ENCODE assay signal across 29 cellular contexts in the genomic region with DNA sequence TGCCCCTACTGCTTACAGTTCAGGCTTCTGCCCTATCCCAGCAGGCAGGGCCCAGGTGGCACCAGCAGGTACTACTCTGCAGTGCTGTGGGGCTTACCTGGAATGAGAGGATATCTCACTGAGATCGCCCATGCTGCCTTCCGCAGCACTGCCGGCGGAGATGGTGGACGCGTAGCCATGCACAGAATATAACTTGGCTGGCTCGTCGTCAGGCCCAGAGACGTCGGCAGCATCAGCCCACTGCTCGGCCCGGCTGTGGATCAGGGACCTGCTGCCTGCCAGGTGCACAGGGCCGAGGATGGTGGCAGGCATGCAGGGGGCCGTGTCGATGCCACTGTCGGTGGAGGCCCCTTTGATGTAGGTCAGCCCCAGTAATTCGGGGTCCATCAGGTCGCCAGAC.
"Had no signal": no experiment of that assay in that cellular context is flagged by ENCODE, and none has a peak within 500 bp of the region (broad histone marks: within the 10 kb centered on the region; RNA-seq: fewer than 3 reads in every experiment).

No MANE protein-coding gene starts in this region.

- H3K4me1 Mint-ChIP-seq: activated B cell treated with CpG ODN at 0.5 μM for 24 hours; activated CD8-positive, alpha-beta memory T cell treated with anti-CD3 and anti-CD28 coated beads, Interleukin-2, amount 10 ng/mL, durations not matched to agents 7 days and 5 days; activated naive CD4-positive, alpha-beta T cell treated with anti-CD3 and anti-CD28 coated beads, Interleukin-2, amount 50 U/mL, for 24 hours had no signal

- H3K27me3 Mint-ChIP-seq: activated B cell treated with CpG ODN at 0.5 μM for 24 hours; activated CD8-positive, alpha-beta memory T cell treated with anti-CD3 and anti-CD28 coated beads, Interleukin-2, amount 10 ng/mL, durations not matched to agents 7 days and 5 days; activated naive CD4-positive, alpha-beta T cell treated with anti-CD3 and anti-CD28 coated beads, Interleukin-2, amount 50 U/mL, for 24 hours; activated naive CD8-positive, alpha-beta T cell treated with anti-CD3 and anti-CD28 coated beads for 36 hours; activated naive CD8-positive, alpha-beta T cell treated with anti-CD3 and anti-CD28 coated beads, Interleukin-2, amount 50 U/mL, for 24 hours had no signal

- H3K27me3 ChIP-seq: adrenal gland, body of pancreas, foreskin keratinocyte, gastrocnemius medialis, heart left ventricle had no signal

- H3K4me3 ChIP-seq: adrenal gland, body of pancreas, gastrocnemius medialis, heart left ventricle had no signal

- FAIRE-seq: colon had no signal

- H3K36me3 Mint-ChIP-seq: activated CD8-positive, alpha-beta memory T cell treated with anti-CD3 and anti-CD28 coated beads, Interleukin-2, amount 10 ng/mL, durations not matched to agents 7 days and 5 days; activated naive CD4-positive, alpha-beta T cell treated with anti-CD3 and anti-CD28 coated beads, Interleukin-2, amount 50 U/mL, for 24 hours had no signal

- H3K9me3 ChIP-seq: adrenal gland, body of pancreas, gastrocnemius medialis, heart left ventricle had no signal

- ATAC-seq: activated CD4-positive, CD25-positive, alpha-beta regulatory T cell treated with anti-CD3 and anti-CD28 coated beads, Interleukin-2, amount 50 U/mL, for 24 hours; activated CD8-positive, alpha-beta memory T cell treated with anti-CD3 and anti-CD28 coated beads, Interleukin-2, amount 10 ng/mL, durations not matched to agents 7 days and 5 days; activated CD8-positive, alpha-beta T cell treated with anti-CD3 and anti-CD28 coated beads, Interleukin-2, amount 10 ng/mL, durations not matched to agents 7 days and 5 days; activated naive CD8-positive, alpha-beta T cell treated with anti-CD3 and anti-CD28 coated beads, Interleukin-2, amount 50 U/mL, for 24 hours; body of pancreas; esophagus mucosa; foreskin keratinocyte; gastrocnemius medialis had no signal

- H3K36me3 ChIP-seq: adrenal gland had no signal

- DNase-seq: activated B cell treated with CpG ODN at 0.5 μM for 24 hours; activated CD4-positive, alpha-beta T cell treated with anti-CD3 and anti-CD28 coated beads for 48 hours; activated CD4-positive, alpha-beta T cell treated with anti-CD3 and anti-CD28 coated beads, Interleukin-2, amount 50 U/mL, for 1 hour; activated CD4-positive, alpha-beta T cell treated with anti-CD3 and anti-CD28 coated beads, Interleukin-2, amount 50 U/mL, for 48 hours; activated CD8-positive, alpha-beta memory T cell treated with anti-CD3 and anti-CD28 coated beads, Interleukin-2, amount 10 ng/mL, durations not matched to agents 7 days and 5 days; activated CD8-positive, alpha-beta memory T cell treated with anti-CD3 and anti-CD28 coated beads, Interleukin-2, amount 50 U/mL, for 4 hours; activated CD8-positive, alpha-beta T cell treated with anti-CD3 and anti-CD28 coated beads, Interleukin-2, amount 10 ng/mL, durations not matched to agents 7 days and 5 days; activated effector memory CD4-positive, alpha-beta T cell treated with anti-CD3 and anti-CD28 coated beads, Interleukin-2, amount 50 U/mL, for 16 hours; activated naive CD4-positive, alpha-beta T cell treated with anti-CD3 and anti-CD28 coated beads for 36 hours; activated naive CD8-positive, alpha-beta T cell treated with anti-CD3 and anti-CD28 coated beads for 36 hours; activated naive CD8-positive, alpha-beta T cell treated with anti-CD3 and anti-CD28 coated beads, Interleukin-2, amount 50 U/mL, for 24 hours; activated T-cell treated with anti-CD3 and anti-CD28 coated beads, Interleukin-2, amount 50 U/mL, for 1 hour; activated T-cell treated with anti-CD3 and anti-CD28 coated beads, Interleukin-2, amount 50 U/mL, for 48 hours; adrenal gland; aorta; body of pancreas; effector CD8-positive, alpha-beta T cell; foreskin keratinocyte; gastrocnemius medialis; glutamatergic neuron; heart left ventricle; T-helper 2 cell had no signal

- H3K4me1 ChIP-seq: body of pancreas, foreskin keratinocyte, gastrocnemius medialis had no signal

- H3K27ac Mint-ChIP-seq: activated B cell treated with CpG ODN at 0.5 μM for 24 hours; activated CD8-positive, alpha-beta memory T cell treated with anti-CD3 and anti-CD28 coated beads, Interleukin-2, amount 10 ng/mL, durations not matched to agents 7 days and 5 days; activated CD8-positive, alpha-beta T cell treated with anti-CD3 and anti-CD28 coated beads, Interleukin-2, amount 10 ng/mL, durations not matched to agents 7 days and 5 days; activated naive CD4-positive, alpha-beta T cell treated with anti-CD3 and anti-CD28 coated beads for 36 hours; activated naive CD4-positive, alpha-beta T cell treated with anti-CD3 and anti-CD28 coated beads, Interleukin-2, amount 50 U/mL, for 24 hours; activated naive CD8-positive, alpha-beta T cell treated with anti-CD3 and anti-CD28 coated beads for 36 hours; activated naive CD8-positive, alpha-beta T cell treated with anti-CD3 and anti-CD28 coated beads, Interleukin-2, amount 50 U/mL, for 24 hours; activated T-helper 1 cell treated with anti-CD3 and anti-CD28 coated beads, Interleukin-12 subunit alpha, Interleukin-12 subunit beta, Interleukin-2, Interleukin-4 antibody, amounts not matched to agents 30 ng/mL and 10 ng/mL and 1 ng/mL, durations not matched to agents 14 hours and 24 hours and 36 hours; activated T-helper 2 cell treated with anti-CD3 and anti-CD28 coated beads, Interferon-gamma antibody, Interleukin-2, Interleukin-4, amounts not matched to agents 10 μg/mL and 5 μg/mL and 100 μg/mL, durations not matched to agents 14 hours and 24 hours and 36 hours had no signal

- H3K9me3 Mint-ChIP-seq: activated B cell treated with CpG ODN at 0.5 μM for 24 hours; activated naive CD4-positive, alpha-beta T cell treated with anti-CD3 and anti-CD28 coated beads for 36 hours; activated naive CD4-positive, alpha-beta T cell treated with anti-CD3 and anti-CD28 coated beads, Interleukin-2, amount 50 U/mL, for 24 hours; activated naive CD8-positive, alpha-beta T cell treated with anti-CD3 and anti-CD28 coated beads for 36 hours; activated naive CD8-positive, alpha-beta T cell treated with anti-CD3 and anti-CD28 coated beads, Interleukin-2, amount 50 U/mL, for 24 hours; activated T-helper 1 cell treated with anti-CD3 and anti-CD28 coated beads, Interleukin-12 subunit alpha, Interleukin-12 subunit beta, Interleukin-2, Interleukin-4 antibody, amounts not matched to agents 30 ng/mL and 10 ng/mL and 1 ng/mL, durations not matched to agents 14 hours and 24 hours and 36 hours; activated T-helper 2 cell treated with anti-CD3 and anti-CD28 coated beads, Interferon-gamma antibody, Interleukin-2, Interleukin-4, amounts not matched to agents 10 μg/mL and 5 μg/mL and 100 μg/mL, durations not matched to agents 14 hours and 24 hours and 36 hours had no signal

- H3K4me3 Mint-ChIP-seq: activated B cell treated with CpG ODN at 0.5 μM for 24 hours; activated CD8-positive, alpha-beta memory T cell treated with anti-CD3 and anti-CD28 coated beads, Interleukin-2, amount 10 ng/mL, durations not matched to agents 7 days and 5 days; activated CD8-positive, alpha-beta T cell treated with anti-CD3 and anti-CD28 coated beads, Interleukin-2, amount 10 ng/mL, durations not matched to agents 7 days and 5 days; activated naive CD4-positive, alpha-beta T cell treated with anti-CD3 and anti-CD28 coated beads for 36 hours; activated naive CD4-positive, alpha-beta T cell treated with anti-CD3 and anti-CD28 coated beads, Interleukin-2, amount 50 U/mL, for 24 hours; activated naive CD8-positive, alpha-beta T cell treated with anti-CD3 and anti-CD28 coated beads for 36 hours; activated naive CD8-positive, alpha-beta T cell treated with anti-CD3 and anti-CD28 coated beads, Interleukin-2, amount 50 U/mL, for 24 hours; activated T-helper 1 cell treated with anti-CD3 and anti-CD28 coated beads, Interleukin-12 subunit alpha, Interleukin-12 subunit beta, Interleukin-2, Interleukin-4 antibody, amounts not matched to agents 30 ng/mL and 10 ng/mL and 1 ng/mL, durations not matched to agents 14 hours and 24 hours and 36 hours had no signal

- H3K27ac ChIP-seq: adrenal gland, body of pancreas, foreskin keratinocyte, gastrocnemius medialis, heart left ventricle, VCaP had no signal
